8 cellular contexts compared by ENCODE assay signal in the genomic region with DNA sequence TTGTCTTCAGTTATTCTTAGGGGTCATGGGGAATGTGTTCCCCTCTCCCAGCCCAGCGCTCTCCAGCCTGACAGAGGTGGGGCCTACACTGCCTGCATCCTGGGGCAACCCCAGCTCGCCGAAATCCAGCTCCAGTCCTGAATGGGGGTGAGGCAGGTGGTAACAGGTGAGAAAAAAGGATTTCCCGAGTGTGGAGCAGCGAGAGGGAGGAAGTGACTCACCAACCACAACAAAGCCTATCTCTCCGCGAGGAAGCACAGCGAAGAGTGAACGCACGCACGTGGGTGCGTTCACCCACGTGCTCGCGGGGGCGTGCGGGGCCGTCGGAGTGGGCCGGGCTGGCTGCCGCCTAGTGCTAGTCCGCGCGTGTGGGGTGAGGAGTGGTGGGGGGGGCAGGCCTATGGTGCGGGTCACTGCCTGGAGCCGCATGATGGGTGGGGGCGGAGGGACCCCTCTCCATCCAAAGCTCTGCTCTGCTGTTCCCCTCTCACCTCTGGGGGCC. TPM values are rescaled to one million over a fixed set of nuclear protein-coding genes. Genes with fewer than 3 reads are reported as not detected.
DNase-seq lines count a peak whose midpoint lies in the region; ATAC-seq and FAIRE-seq lines count a peak whose summit lies in the region.

No MANE protein-coding gene starts in this region.

- peak overlapping the region; percentile 65 for H3K4me3 ChIP-seq in SJCRH30

- no peaks in the 10 kb centered on the region for H3K36me3 ChIP-seq in SJCRH30

- FAIRE-seq in GM18507 (lab: Jason Lieb, UNC) = peak; percentile 82

- H3K27ac ChIP-seq in SJCRH30 (peak overlapping the region; percentile 47), angular gyrus (ENCODE audit: low read depth, low read length) (peak overlapping the region; percentile 6)

- ATAC-seq in HG02588 (IDR thresholded peaks at IDR 0.05; ENCODE audit: unreplicated experiment) (no peak), HG03175 (IDR thresholded peaks at IDR 0.05; ENCODE audit: unreplicated experiment) (no peak), GM21367 (IDR thresholded peaks at IDR 0.05; ENCODE audit: unreplicated experiment) (no peak)

- no peaks in the 10 kb centered on the region for H3K9me3 ChIP-seq in SJCRH30 (replicated peaks)

- H3K4me1 ChIP-seq in SJCRH30 = peaks cover 20% of the 10 kb centered on the region

- DNase-seq in GM18507 (ENCODE audit: extremely low spot score, insufficient read length, low read depth) (no peak), SJCRH30 (peak; percentile 19 to 44), islet precursor cell (peak; percentile 76)
- peak; percentile 74 for DNase-seq in stimulated activated CD4-positive, alpha-beta T cell treated with anti-CD3 and anti-CD28 coated beads, Interleukin-4, amount 100 ng/mL, for 24 hours

- H3K27me3 ChIP-seq in SJCRH30 = no peaks in the 10 kb centered on the region

RNA-seq across cellular contexts. Expression of gene PALD1, which starts 0.9 kb away (rescaled TPM):
- 12.5 and 12.8 TPM in 2 replicates for total RNA-seq in SJCRH30 (2014; rRNA removed; shearing (Covaris generic))

RNA-seq across cellular contexts. Expression of gene NODAL, which starts 36.2 kb away (rescaled TPM):
- total RNA-seq in SJCRH30 (2014; rRNA removed; shearing (Covaris generic)) = not detected in 2 replicates
